In genomic region chr4:5122114-5122513, GRCh38 we compare ENCODE assay signal across 9 cellular contexts.
"Had no signal": no experiment of that assay in that cellular context is flagged by ENCODE, and none has a peak within 500 bp of the region (broad histone marks: within the 10 kb centered on the region; RNA-seq: fewer than 3 reads in every experiment).

No MANE protein-coding gene starts in this region.

- H3K4me1 Mint-ChIP-seq: GM23338 had no signal

- H3K4me3 Mint-ChIP-seq: GM23338, H9, HFFc6 had no signal

- H3K9me3 Mint-ChIP-seq: GM23338, H9 had no signal

- H3K4me2 ChIP-seq: GM23338, KMS-11 had no signal

- ATAC-seq: GM23338 had no signal

- DNase-seq: H9, HCEC 1CT, HFFc6, KBM-7 had no signal

- H3K27ac ChIP-seq: HL-60, KMS-11 had no signal

- FAIRE-seq: H1, H54 had no signal

- H2AFZ ChIP-seq: GM23338 had no signal

- H3K27ac Mint-ChIP-seq: GM23338, H9, HFFc6 had no signal

- H3K9ac ChIP-seq: KMS-11 had no signal

- H3K4me3 ChIP-seq: GM23338 had no signal
